Comparison of ENCODE assay signal across 8 cellular contexts in genomic region chr12:8108808-8109398, GRCh38. TPM values are rescaled to one million over a fixed set of nuclear protein-coding genes. Genes with fewer than 3 reads are reported as not detected.
DNase-seq lines count a peak whose midpoint lies in the region; ATAC-seq and TF ChIP-seq lines count a peak whose summit lies in the region.

No MANE protein-coding gene starts in this region.

- TF ChIP-seq EP300 in suprapubic skin (IDR thresholded peaks at IDR 0.05) = no peak

- peaks cover 4% of the 10 kb centered on the region; the same call in 1 of the 2 replicates for H3K4me1 ChIP-seq in Karpas-422 (ENCODE audit: low read length)
- H3K4me1 ChIP-seq in suprapubic skin = no peaks in the 10 kb centered on the region

- no peak overlapping the region for H3K4me3 ChIP-seq in Karpas-422 (ENCODE audit: low read length)
- H3K4me3 ChIP-seq in suprapubic skin = no peak overlapping the region

- H3K9me2 ChIP-seq in Karpas-422 (replicated peaks; ENCODE audit: insufficient read depth, low read length) = no peaks in the 10 kb centered on the region

- ATAC-seq in omental fat pad (ENCODE audit: low FRiP score) = no peak
- ATAC-seq in GM18498 (IDR thresholded peaks at IDR 0.05; ENCODE audit: unreplicated experiment) = no peak

- no peaks in the 10 kb centered on the region for H3K27me3 ChIP-seq in Karpas-422 (ENCODE audit: low read length)
- H3K27me3 ChIP-seq in suprapubic skin = no peaks in the 10 kb centered on the region

- no peaks in the 10 kb centered on the region for H3K79me2 ChIP-seq in Karpas-422 (ENCODE audit: low read length)

- peak overlapping the region; percentile 24 for H3K4me2 ChIP-seq in Karpas-422 (ENCODE audit: low read depth, low read length, poor library complexity, severe bottlenecking)

- H3K27ac ChIP-seq in Karpas-422 (ENCODE audit: low read length) (no peak overlapping the region), suprapubic skin (no peak overlapping the region)

- H3K9ac ChIP-seq in Karpas-422 (ENCODE audit: low read length) = 0 out of 2 replicates have a peak overlapping the region, but pooled peaks have one; percentile 28

- WGBS in suprapubic skin = 3% methylated on average over 3 of the region's 3 CpGs

- TF ChIP-seq POLR2A in suprapubic skin (IDR thresholded peaks at IDR 0.05) = no peak

- H3K36me3 ChIP-seq in Karpas-422 (ENCODE audit: insufficient read depth, low read length) (no peaks in the 10 kb centered on the region), suprapubic skin (no peaks in the 10 kb centered on the region)

- TF ChIP-seq CTCF in omental fat pad (IDR thresholded peaks at IDR 0.05) (peak in 2 of 3 donors; percentile 64 to 92), suprapubic skin (IDR thresholded peaks at IDR 0.05) (peak; percentile 93)

- no peaks in the 10 kb centered on the region for H3K9me3 ChIP-seq in Karpas-422 (ENCODE audit: low read length)
- peaks cover 5% of the 10 kb centered on the region for H3K9me3 ChIP-seq in suprapubic skin

- H2AFZ ChIP-seq in Karpas-422 (ENCODE audit: low read length) = 0 out of 2 replicates have a peak overlapping the region, but pooled peaks have one; percentile 0

- DNase-seq in GM03348 (ENCODE audit: low spot score) = peak; percentile 83
- DNase-seq in Karpas-422 = peak; percentile 88
- DNase-seq in SIG-M5 treated with dmso at 0.1 percent for 504 hours (lab: John Stamatoyannopoulos, UW; ENCODE audit: unreplicated experiment) = peak; percentile 77
- DNase-seq in activated effector memory CD4-positive, alpha-beta T cell treated with anti-CD3 and anti-CD28 coated beads, Interleukin-2, amount 50 U/mL, for 16 hours = peak; percentile 91
- peak; percentile 53 for DNase-seq in foreskin melanocyte
- DNase-seq in omental fat pad (ENCODE audit: low spot score) = peak; percentile 70
- peak; percentile 77 to 88 for DNase-seq in suprapubic skin (ENCODE audit: low spot score in 2 of 2)

- H4K20me1 ChIP-seq in Karpas-422 (ENCODE audit: insufficient read depth, low read depth, low read length) = no peaks in the 10 kb centered on the region

RNA-seq across cellular contexts. Expression of gene CLEC4A, which starts 14.5 kb away (rescaled TPM):
- 1.4 TPM in 1 of 2 replicates, not detected in the other for total RNA-seq in Karpas-422 (2014; rRNA removed; shearing (Covaris generic); ENCODE audit: low replicate concordance)
- total RNA-seq in omental fat pad (10 to 100 TPM in 1 of 4 donors, 1 to 10 TPM in 2, under 1 TPM in 1; 0.46 to 21.4 (median 4.9) TPM), suprapubic skin (1 to 10 TPM; 1.1 to 7.2 (median 1.7) TPM)

RNA-seq across cellular contexts. Expression of gene NECAP1, which starts 26.8 kb away (rescaled TPM):
- total RNA-seq in Karpas-422 (2014; rRNA removed; shearing (Covaris generic); ENCODE audit: low replicate concordance) = 33.2 and 42.8 TPM in 2 replicates
- total RNA-seq in omental fat pad = 10 to 100 TPM; 30.1 to 45.3 (median 33.1) TPM
- total RNA-seq in suprapubic skin = 10 to 100 TPM; 25.4 to 48.6 (median 31.6) TPM

RNA-seq across cellular contexts. Expression of gene C3AR1, which starts 42.7 kb away (rescaled TPM):
- 2.2 and 3.2 TPM in 2 replicates for total RNA-seq in Karpas-422 (2014; rRNA removed; shearing (Covaris generic); ENCODE audit: low replicate concordance)
- total RNA-seq in omental fat pad = 10 to 100 TPM; 15.6 to 43.0 (median 30.3) TPM
- total RNA-seq in suprapubic skin = 1 to 10 TPM in 3 of 4 donors, under 1 TPM in 1; 0.79 to 2.0 (median 1.3) TPM

RNA-seq across cellular contexts. Expression of gene ZNF705A, which starts 47.9 kb away (rescaled TPM):
- total RNA-seq in Karpas-422 (2014; rRNA removed; shearing (Covaris generic); ENCODE audit: low replicate concordance) = 0.04 TPM in 1 of 2 replicates, not detected in the other
- total RNA-seq in omental fat pad (under 1 TPM in 1 of 4 donors, not detected in 3; 0.32 TPM), suprapubic skin (not detected)
